13 cellular contexts compared by ENCODE assay signal in genomic region chr10:19958787-19959186, GRCh38.
DNase-seq lines count a peak whose midpoint lies in the region; ATAC-seq and TF ChIP-seq lines count a peak whose summit lies in the region.
"Had no signal": no experiment of that assay in that cellular context is flagged by ENCODE, and none has a peak within 500 bp of the region (broad histone marks: within the 10 kb centered on the region; RNA-seq: fewer than 3 reads in every experiment).

No MANE protein-coding gene starts in this region.

- H4K20me1 ChIP-seq in osteoblast (ENCODE audit: insufficient read depth, low read length), result no peaks in the 10 kb centered on the region

- H3K27me3 ChIP-seq in osteoblast (ENCODE audit: insufficient read depth, low read length), result no peaks in the 10 kb centered on the region

- H2AFZ ChIP-seq in osteoblast (ENCODE audit: low read length), result no peak overlapping the region

- H3K9me3 ChIP-seq in osteoblast (ENCODE audit: low read depth, low read length), result no peaks in the 10 kb centered on the region

- no peak overlapping the region for H3K27ac ChIP-seq in osteoblast (ENCODE audit: low read depth, low read length)
- H3K27ac ChIP-seq: epithelial cell of prostate had no signal

- no peak overlapping the region for H3K4me2 ChIP-seq in osteoblast (ENCODE audit: insufficient read depth, low read length)

- no peaks in the 10 kb centered on the region for H3K4me1 ChIP-seq in osteoblast (ENCODE audit: insufficient read depth, low read length)

- ATAC-seq in HG02623 (IDR thresholded peaks at IDR 0.05; ENCODE audit: unreplicated experiment), result peak; percentile 95
- ATAC-seq in HG03460 (IDR thresholded peaks at IDR 0.05; ENCODE audit: unreplicated experiment), result peak; percentile 99

- no peaks in the 10 kb centered on the region for H3K79me2 ChIP-seq in osteoblast (ENCODE audit: insufficient read depth, low read length)

- H3K36me3 ChIP-seq in osteoblast (ENCODE audit: insufficient read depth, low read length), result no peaks in the 10 kb centered on the region

- no peak for TF ChIP-seq CTCF in osteoblast (IDR thresholded peaks at IDR 0.05; ENCODE audit: extremely low read depth, low read depth, low read length)

- DNase-seq in GM19238 (ENCODE audit: insufficient read length, low spot score) (peak; percentile 25), osteoblast (ENCODE audit: insufficient read length, low spot score, missing footprints) (peak; percentile 78), AG20443 (ENCODE audit: low spot score) (no peak), RKO (ENCODE audit: low spot score) (no peak)
- DNase-seq in stimulated activated CD4-positive, alpha-beta T cell treated with anti-CD3 and anti-CD28 coated beads, Interleukin-2, amount 100 ng/mL, for 24 hours, result no peak
- DNase-seq: activated CD4-positive, alpha-beta T cell treated with anti-CD3 and anti-CD28 coated beads, Interleukin-2, amount 50 U/mL, for 1 hour; KBM-7; NCI-H2227 treated with DMSO at 0.1 percent for 48 hours; occipital lobe; SHP77 treated with DMSO at 0.1 percent for 48 hours had no signal

- no peak overlapping the region for H3K4me3 ChIP-seq in osteoblast (ENCODE audit: insufficient read depth, low read length)

Comparison
In these comparisons a context has a peak if more than half of its experiments do, and no peak if none do; other contexts are left out.
1. DNase-seq: peak in GM19238 (single experiment) and osteoblast (single experiment); none in stimulated activated CD4-positive, alpha-beta T cell treated with anti-CD3 and anti-CD28 coated beads, Interleukin-2, amount 100 ng/mL, for 24 hours (0 of 2), AG20443 (single experiment) and RKO (single experiment).